ENCODE assay signal across 1 cellular context in genomic region chr6:115545410-115545986, GRCh38.
TF ChIP-seq lines count a peak whose summit lies in the region.

No MANE protein-coding gene starts in this region.

TF ChIP-seq in HCT116, 20 proteins besides CTCF, POLR2A, EP300 and RAD21 (continued from another document):
- no peak for TF ChIP-seq ZBTB33 (IDR thresholded peaks at IDR 0.05; ENCODE audit: extremely low read depth, insufficient replicate concordance, low read length)
